10 cellular contexts compared by ENCODE assay signal in the genomic region with DNA sequence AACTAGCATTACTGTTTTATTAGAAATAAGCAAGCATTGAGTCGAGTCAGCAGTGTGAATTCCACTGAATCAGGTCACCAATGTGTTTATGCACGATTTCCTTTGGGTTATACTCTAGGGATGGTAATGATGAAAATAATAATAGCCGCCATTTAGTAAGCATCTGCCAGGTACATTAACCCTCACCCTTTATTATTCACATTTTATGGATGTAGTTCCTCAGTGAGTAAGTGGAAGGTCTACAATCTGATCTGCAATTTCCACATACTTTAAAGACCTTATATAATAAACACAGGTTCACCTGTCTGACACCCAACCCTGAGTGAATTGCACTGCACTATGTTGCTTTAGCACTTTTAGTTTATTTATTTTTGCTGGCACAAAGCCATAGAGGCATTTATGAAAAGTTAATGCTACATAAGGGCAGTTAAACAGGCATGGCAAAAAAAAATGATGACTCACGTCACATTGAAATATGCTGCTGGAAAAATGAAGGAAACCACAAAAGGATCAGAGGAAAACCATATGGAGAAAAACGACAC.
A peak's percentile ranks its signal among the peaks of the same experiment; 100 is the strongest.
DNase-seq lines count a peak whose midpoint lies in the region; ATAC-seq and TF ChIP-seq lines count a peak whose summit lies in the region.
"Had no signal": no experiment of that assay in that cellular context is flagged by ENCODE, and none has a peak within 500 bp of the region (broad histone marks: within the 10 kb centered on the region; RNA-seq: fewer than 3 reads in every experiment).

No MANE protein-coding gene starts in this region.

- intact Hi-C loops in CD4-positive, alpha-beta memory T cell (cut with micrococcal nuclease): no loop called here
- intact Hi-C loops in transverse colon (cut with DNase I; ENCODE audit: low total_unique reads): no loop called here

- H3K36me3 ChIP-seq in CD4-positive, alpha-beta memory T cell (ENCODE audit: insufficient read depth, low read length): no peaks in the 10 kb centered on the region
- no peaks in the 10 kb centered on the region for H3K36me3 ChIP-seq in transverse colon
- H3K36me3 ChIP-seq: cardiac muscle cell had no signal

- POLR2A ChIA-PET in CD4-positive, alpha-beta memory T cell (lab: Charles Lee; ENCODE audit: partially characterized antibody): no interaction called here
- POLR2A ChIA-PET in naive thymus-derived CD8-positive, alpha-beta T cell (lab: Charles Lee): no interaction called here

- TF ChIP-seq EP300 in Ishikawa (IDR thresholded peaks at IDR 0.05; ENCODE audit: borderline replicate concordance) (no peak), transverse colon (IDR thresholded peaks at IDR 0.05; ENCODE audit: low read depth) (no peak)

- DNase-seq in AG20443 (ENCODE audit: low spot score) (peak; percentile 19), SHP77 treated with DMSO at 0.1 percent for 48 hours (lab: John Stamatoyannopoulos, UW) (peak; percentile 19), glomerular visceral epithelial cell (ENCODE audit: extremely low spot score) (peak; percentile 68), transverse colon (no peak)
- no peak for DNase-seq in CD4-positive, alpha-beta memory T cell
- no peak for DNase-seq in activated T-cell treated with anti-CD3 and anti-CD28 coated beads, Interleukin-2, amount 50 U/mL, for 48 hours
- no peak for DNase-seq in naive thymus-derived CD8-positive, alpha-beta T cell
- DNase-seq: hypothalamus had no signal

- CTCF ChIA-PET in CD4-positive, alpha-beta memory T cell (lab: Charles Lee; ENCODE audit: partially characterized antibody): no interaction called here

- H3K27me3 Mint-ChIP-seq in CD4-positive, alpha-beta memory T cell: no peaks in the 10 kb centered on the region
- no peaks in the 10 kb centered on the region for H3K27me3 Mint-ChIP-seq in naive thymus-derived CD8-positive, alpha-beta T cell

- no peak for TF ChIP-seq CTCF in transverse colon (IDR thresholded peaks at IDR 0.05)

- peaks cover 0 to 6% (median under 1%) of the 10 kb centered on the region in 8 donors for H3K9me3 Mint-ChIP-seq in CD4-positive, alpha-beta memory T cell
- peaks cover 0 to 7% (median 0%) of the 10 kb centered on the region in 9 donors for H3K9me3 Mint-ChIP-seq in naive thymus-derived CD8-positive, alpha-beta T cell

- H3K36me3 Mint-ChIP-seq in CD4-positive, alpha-beta memory T cell: no peaks in the 10 kb centered on the region
- no peaks in the 10 kb centered on the region for H3K36me3 Mint-ChIP-seq in naive thymus-derived CD8-positive, alpha-beta T cell

- no peak overlapping the region for H3K27ac ChIP-seq in CD4-positive, alpha-beta memory T cell (ENCODE audit: low read depth, low read length)
- no peak overlapping the region for H3K27ac ChIP-seq in transverse colon
- H3K27ac ChIP-seq: cardiac muscle cell had no signal

- WGBS in transverse colon (ENCODE audit: low coverage in 1 of 2), 2 donors: 43 to 45% methylated on average over 5 of the region's 5 CpGs

- in situ Hi-C loops in transverse colon (cut with MboI; ENCODE audit: low pct_ligation_motif_present in 1 of 4, low pct_unique_long_range_greater_than_20kb in 1 of 4, low sequenced_read_pairs in 3 of 4): no loop called here

- H3K27ac Mint-ChIP-seq in CD4-positive, alpha-beta memory T cell: no peak overlapping the region
- no peak overlapping the region for H3K27ac Mint-ChIP-seq in naive thymus-derived CD8-positive, alpha-beta T cell

- no peak overlapping the region for H3K4me3 ChIP-seq in CD4-positive, alpha-beta memory T cell (ENCODE audit: low read length in 2 of 2)
- no peak overlapping the region for H3K4me3 ChIP-seq in transverse colon
- H3K4me3 ChIP-seq: cardiac muscle cell had no signal

- H3K27me3 ChIP-seq in CD4-positive, alpha-beta memory T cell (ENCODE audit: insufficient read depth, low read length): no peaks in the 10 kb centered on the region
- no peaks in the 10 kb centered on the region for H3K27me3 ChIP-seq in transverse colon
- H3K27me3 ChIP-seq: cardiac muscle cell had no signal

- H3K4me1 ChIP-seq in CD4-positive, alpha-beta memory T cell (ENCODE audit: insufficient read depth, low read length): no peaks in the 10 kb centered on the region
- no peaks in the 10 kb centered on the region for H3K4me1 ChIP-seq in transverse colon

- TF ChIP-seq RAD21 in Ishikawa (IDR thresholded peaks at IDR 0.05; ENCODE audit: low read depth): no peak

- no peaks in the 10 kb centered on the region for H3K4me1 Mint-ChIP-seq in CD4-positive, alpha-beta memory T cell
- H3K4me1 Mint-ChIP-seq in naive thymus-derived CD8-positive, alpha-beta T cell: no peaks in the 10 kb centered on the region

- H3K4me3 Mint-ChIP-seq in CD4-positive, alpha-beta memory T cell: no peak overlapping the region
- H3K4me3 Mint-ChIP-seq in naive thymus-derived CD8-positive, alpha-beta T cell: no peak overlapping the region

- no peak for TF ChIP-seq POLR2A in transverse colon (IDR thresholded peaks at IDR 0.05)

- no peaks in the 10 kb centered on the region for H3K9me3 ChIP-seq in CD4-positive, alpha-beta memory T cell (ENCODE audit: control insufficient read depth in 1 of 2, low read length in 2 of 2)
- no peaks in the 10 kb centered on the region for H3K9me3 ChIP-seq in transverse colon

- no peak for ATAC-seq in naive thymus-derived CD8-positive, alpha-beta T cell

TF ChIP-seq in Ishikawa, 13 proteins besides CTCF, POLR2A, EP300 and RAD21:
- TF ChIP-seq NFIC (IDR thresholded peaks at IDR 0.05) (0 out of 2 replicates have a peak, but pooled peaks have one; percentile 9), EGR1 (IDR thresholded peaks at IDR 0.05) (no peak), CEBPB (IDR thresholded peaks at IDR 0.05) (no peak), TAF1 (IDR thresholded peaks at IDR 0.05; ENCODE audit: low read depth) (no peak)

Comparison
In these comparisons a context has a peak if more than half of its experiments do, and no peak if none do; other contexts are left out.
1. DNase-seq: peak in AG20443 (single experiment), SHP77 treated with DMSO at 0.1 percent for 48 hours (single experiment) and glomerular visceral epithelial cell (single experiment); none in CD4-positive, alpha-beta memory T cell (0 of 5), transverse colon (single experiment), activated T-cell treated with anti-CD3 and anti-CD28 coated beads, Interleukin-2, amount 50 U/mL, for 48 hours (0 of 2) and naive thymus-derived CD8-positive, alpha-beta T cell (0 of 10).